ENCODE assay signal across 17 cellular contexts in the genomic region with DNA sequence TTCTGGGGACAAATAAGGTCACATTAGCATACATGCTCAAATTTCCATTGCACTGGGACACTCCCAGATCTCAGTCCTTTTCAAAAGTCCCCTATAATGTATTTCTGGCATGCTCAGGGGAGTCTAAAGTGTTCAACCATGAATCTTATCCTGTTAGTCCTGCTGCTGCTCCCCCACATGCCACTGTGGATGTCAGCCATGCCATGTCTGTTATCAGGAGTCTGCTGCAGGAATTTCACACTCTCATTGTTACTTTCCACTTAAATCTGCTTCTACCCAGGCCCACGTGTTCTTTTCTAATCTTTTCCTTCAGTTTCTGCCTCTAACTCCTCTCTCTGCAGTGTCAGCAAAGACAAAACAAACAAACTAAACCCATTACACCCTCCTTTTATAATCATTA.
"Had no signal": no experiment of that assay in that cellular context is flagged by ENCODE, and none has a peak within 500 bp of the region (broad histone marks: within the 10 kb centered on the region; RNA-seq: fewer than 3 reads in every experiment).

No MANE protein-coding gene starts in this region.

- H3K27ac ChIP-seq: colonic mucosa, esophagus muscularis mucosa, psoas muscle, stomach, thoracic aorta, upper lobe of right lung, VCaP had no signal

- H3K9me3 Mint-ChIP-seq: activated naive CD4-positive, alpha-beta T cell treated with anti-CD3 and anti-CD28 coated beads, Interleukin-2, amount 10 ng/mL, durations not matched to agents 7 days and 5 days had no signal

- H3K36me3 ChIP-seq: colonic mucosa, esophagus muscularis mucosa, stomach, thoracic aorta, upper lobe of right lung had no signal

- H3K4me3 ChIP-seq: colonic mucosa, esophagus muscularis mucosa, psoas muscle, stomach, thoracic aorta, upper lobe of right lung had no signal

- H3K27ac Mint-ChIP-seq: activated naive CD4-positive, alpha-beta T cell treated with anti-CD3 and anti-CD28 coated beads, Interleukin-2, amount 10 ng/mL, durations not matched to agents 7 days and 5 days; activated T-helper 17 cell treated with anti-CD3 and anti-CD28 coated beads, Interleukin-2, amount 50 U/mL, for 72 hours; immature natural killer cell; naive thymus-derived CD8-positive, alpha-beta T cell had no signal

- H3K4me1 Mint-ChIP-seq: activated naive CD4-positive, alpha-beta T cell treated with anti-CD3 and anti-CD28 coated beads, Interleukin-2, amount 10 ng/mL, durations not matched to agents 7 days and 5 days; activated T-helper 17 cell treated with anti-CD3 and anti-CD28 coated beads, Interleukin-2, amount 50 U/mL, for 72 hours; immature natural killer cell; naive thymus-derived CD8-positive, alpha-beta T cell had no signal

- H3K27me3 ChIP-seq: colonic mucosa, esophagus muscularis mucosa, stomach, upper lobe of right lung had no signal

- H3K9me3 ChIP-seq: colonic mucosa, esophagus muscularis mucosa, psoas muscle, stomach, thoracic aorta, upper lobe of right lung had no signal

- H3K4me1 ChIP-seq: colonic mucosa, esophagus muscularis mucosa, psoas muscle, stomach, upper lobe of right lung had no signal

- H3K27me3 Mint-ChIP-seq: activated naive CD4-positive, alpha-beta T cell treated with anti-CD3 and anti-CD28 coated beads, Interleukin-2, amount 10 ng/mL, durations not matched to agents 7 days and 5 days; activated T-helper 17 cell treated with anti-CD3 and anti-CD28 coated beads, Interleukin-2, amount 50 U/mL, for 72 hours; naive thymus-derived CD8-positive, alpha-beta T cell had no signal

- DNase-seq: activated CD4-positive, alpha-beta T cell treated with anti-CD3 and anti-CD28 coated beads for 1 hour; activated CD4-positive, alpha-beta T cell treated with anti-CD3 and anti-CD28 coated beads, Interleukin-2, amount 50 U/mL, for 4 hours; activated naive CD4-positive, alpha-beta T cell treated with anti-CD3 and anti-CD28 coated beads, Interleukin-2, amount 10 ng/mL, durations not matched to agents 7 days and 5 days; activated T-cell treated with anti-CD3 and anti-CD28 coated beads for 4 hours; caudate nucleus; colonic mucosa; hypothalamus; immature natural killer cell; naive thymus-derived CD8-positive, alpha-beta T cell; psoas muscle; stimulated activated CD4-positive, alpha-beta T cell treated with anti-CD3 and anti-CD28 coated beads, Interleukin-1b, Interleukin-23, amount 100 ng/mL, for 48 hours; stomach; upper lobe of right lung had no signal

- H3K4me3 Mint-ChIP-seq: activated naive CD4-positive, alpha-beta T cell treated with anti-CD3 and anti-CD28 coated beads, Interleukin-2, amount 10 ng/mL, durations not matched to agents 7 days and 5 days; activated T-helper 17 cell treated with anti-CD3 and anti-CD28 coated beads, Interleukin-2, amount 50 U/mL, for 72 hours; immature natural killer cell; naive thymus-derived CD8-positive, alpha-beta T cell had no signal

- H3K36me3 Mint-ChIP-seq: activated naive CD4-positive, alpha-beta T cell treated with anti-CD3 and anti-CD28 coated beads, Interleukin-2, amount 10 ng/mL, durations not matched to agents 7 days and 5 days; immature natural killer cell; naive thymus-derived CD8-positive, alpha-beta T cell had no signal
